In the genomic region with DNA sequence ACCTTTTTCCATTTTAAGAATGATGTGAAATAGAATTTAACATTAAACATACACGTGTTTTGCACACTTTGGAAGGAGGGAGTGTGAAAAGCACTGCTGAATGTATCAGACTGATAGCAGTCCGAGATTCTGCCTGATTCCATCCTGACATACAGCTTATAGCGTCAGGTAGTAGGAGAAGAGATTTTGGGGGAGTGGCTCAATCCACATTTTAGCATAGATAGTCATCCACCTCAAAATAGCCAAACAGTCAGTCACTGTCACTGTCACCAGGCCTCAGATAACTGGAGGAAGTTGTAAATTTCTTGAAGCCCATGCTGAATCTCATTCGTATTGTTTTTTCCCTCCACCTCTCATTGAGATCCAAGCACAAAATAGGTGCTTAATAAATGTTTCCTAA, we compare ENCODE assay signal across 2 cellular contexts.
TF ChIP-seq lines count a peak whose summit lies in the region.

No MANE protein-coding gene starts in this region.

TF ChIP-seq in H1, 55 proteins besides CTCF, POLR2A, EP300 and RAD21:
- TF ChIP-seq BCL11A (IDR thresholded peaks at IDR 0.05; ENCODE audit: low read depth in 2 of 2, low read length in 2 of 2) (no peak), SIN3A (conservative IDR thresholded peaks at IDR 0.05 in 1 of 2, IDR thresholded peaks at IDR 0.05 in 1 of 2; ENCODE audit: low read depth in 1 of 2, low read length in 2 of 2) (no peak), KDM4A (IDR thresholded peaks at IDR 0.05; ENCODE audit: low read depth, low read length, severe bottlenecking) (no peak), TCF12 (IDR thresholded peaks at IDR 0.05; ENCODE audit: low read depth, low read length) (no peak), MAFK (IDR thresholded peaks at IDR 0.05; ENCODE audit: low read depth, low read length) (no peak), POU5F1 (IDR thresholded peaks at IDR 0.05; ENCODE audit: low read depth, low read length) (no peak), CREB1 (IDR thresholded peaks at IDR 0.05) (no peak), NANOG (IDR thresholded peaks at IDR 0.05; ENCODE audit: insufficient read depth, low read depth, low read length, poor library complexity, severe bottlenecking) (no peak), RNF2 (IDR thresholded peaks at IDR 0.05; ENCODE audit: borderline replicate concordance, low read depth, low read length, missing control alignments, poor library complexity, severe bottlenecking) (no peak), GTF2F1 (IDR thresholded peaks at IDR 0.05; ENCODE audit: borderline replicate concordance, low read depth, low read length) (no peak), RXRA (IDR thresholded peaks at IDR 0.05; ENCODE audit: insufficient read depth, low read depth, low read length) (no peak), SAP30 (IDR thresholded peaks at IDR 0.05; ENCODE audit: insufficient read depth, insufficient replicate concordance, low read length) (no peak), ASH2L (IDR thresholded peaks at IDR 0.05; ENCODE audit: low read length) (no peak), SIX5 (IDR thresholded peaks at IDR 0.05; ENCODE audit: low read depth, low read length) (no peak), EZH2 (IDR thresholded peaks at IDR 0.05; ENCODE audit: low read depth, low read length, severe bottlenecking) (no peak)
- TF ChIP-seq, protein P1, sequence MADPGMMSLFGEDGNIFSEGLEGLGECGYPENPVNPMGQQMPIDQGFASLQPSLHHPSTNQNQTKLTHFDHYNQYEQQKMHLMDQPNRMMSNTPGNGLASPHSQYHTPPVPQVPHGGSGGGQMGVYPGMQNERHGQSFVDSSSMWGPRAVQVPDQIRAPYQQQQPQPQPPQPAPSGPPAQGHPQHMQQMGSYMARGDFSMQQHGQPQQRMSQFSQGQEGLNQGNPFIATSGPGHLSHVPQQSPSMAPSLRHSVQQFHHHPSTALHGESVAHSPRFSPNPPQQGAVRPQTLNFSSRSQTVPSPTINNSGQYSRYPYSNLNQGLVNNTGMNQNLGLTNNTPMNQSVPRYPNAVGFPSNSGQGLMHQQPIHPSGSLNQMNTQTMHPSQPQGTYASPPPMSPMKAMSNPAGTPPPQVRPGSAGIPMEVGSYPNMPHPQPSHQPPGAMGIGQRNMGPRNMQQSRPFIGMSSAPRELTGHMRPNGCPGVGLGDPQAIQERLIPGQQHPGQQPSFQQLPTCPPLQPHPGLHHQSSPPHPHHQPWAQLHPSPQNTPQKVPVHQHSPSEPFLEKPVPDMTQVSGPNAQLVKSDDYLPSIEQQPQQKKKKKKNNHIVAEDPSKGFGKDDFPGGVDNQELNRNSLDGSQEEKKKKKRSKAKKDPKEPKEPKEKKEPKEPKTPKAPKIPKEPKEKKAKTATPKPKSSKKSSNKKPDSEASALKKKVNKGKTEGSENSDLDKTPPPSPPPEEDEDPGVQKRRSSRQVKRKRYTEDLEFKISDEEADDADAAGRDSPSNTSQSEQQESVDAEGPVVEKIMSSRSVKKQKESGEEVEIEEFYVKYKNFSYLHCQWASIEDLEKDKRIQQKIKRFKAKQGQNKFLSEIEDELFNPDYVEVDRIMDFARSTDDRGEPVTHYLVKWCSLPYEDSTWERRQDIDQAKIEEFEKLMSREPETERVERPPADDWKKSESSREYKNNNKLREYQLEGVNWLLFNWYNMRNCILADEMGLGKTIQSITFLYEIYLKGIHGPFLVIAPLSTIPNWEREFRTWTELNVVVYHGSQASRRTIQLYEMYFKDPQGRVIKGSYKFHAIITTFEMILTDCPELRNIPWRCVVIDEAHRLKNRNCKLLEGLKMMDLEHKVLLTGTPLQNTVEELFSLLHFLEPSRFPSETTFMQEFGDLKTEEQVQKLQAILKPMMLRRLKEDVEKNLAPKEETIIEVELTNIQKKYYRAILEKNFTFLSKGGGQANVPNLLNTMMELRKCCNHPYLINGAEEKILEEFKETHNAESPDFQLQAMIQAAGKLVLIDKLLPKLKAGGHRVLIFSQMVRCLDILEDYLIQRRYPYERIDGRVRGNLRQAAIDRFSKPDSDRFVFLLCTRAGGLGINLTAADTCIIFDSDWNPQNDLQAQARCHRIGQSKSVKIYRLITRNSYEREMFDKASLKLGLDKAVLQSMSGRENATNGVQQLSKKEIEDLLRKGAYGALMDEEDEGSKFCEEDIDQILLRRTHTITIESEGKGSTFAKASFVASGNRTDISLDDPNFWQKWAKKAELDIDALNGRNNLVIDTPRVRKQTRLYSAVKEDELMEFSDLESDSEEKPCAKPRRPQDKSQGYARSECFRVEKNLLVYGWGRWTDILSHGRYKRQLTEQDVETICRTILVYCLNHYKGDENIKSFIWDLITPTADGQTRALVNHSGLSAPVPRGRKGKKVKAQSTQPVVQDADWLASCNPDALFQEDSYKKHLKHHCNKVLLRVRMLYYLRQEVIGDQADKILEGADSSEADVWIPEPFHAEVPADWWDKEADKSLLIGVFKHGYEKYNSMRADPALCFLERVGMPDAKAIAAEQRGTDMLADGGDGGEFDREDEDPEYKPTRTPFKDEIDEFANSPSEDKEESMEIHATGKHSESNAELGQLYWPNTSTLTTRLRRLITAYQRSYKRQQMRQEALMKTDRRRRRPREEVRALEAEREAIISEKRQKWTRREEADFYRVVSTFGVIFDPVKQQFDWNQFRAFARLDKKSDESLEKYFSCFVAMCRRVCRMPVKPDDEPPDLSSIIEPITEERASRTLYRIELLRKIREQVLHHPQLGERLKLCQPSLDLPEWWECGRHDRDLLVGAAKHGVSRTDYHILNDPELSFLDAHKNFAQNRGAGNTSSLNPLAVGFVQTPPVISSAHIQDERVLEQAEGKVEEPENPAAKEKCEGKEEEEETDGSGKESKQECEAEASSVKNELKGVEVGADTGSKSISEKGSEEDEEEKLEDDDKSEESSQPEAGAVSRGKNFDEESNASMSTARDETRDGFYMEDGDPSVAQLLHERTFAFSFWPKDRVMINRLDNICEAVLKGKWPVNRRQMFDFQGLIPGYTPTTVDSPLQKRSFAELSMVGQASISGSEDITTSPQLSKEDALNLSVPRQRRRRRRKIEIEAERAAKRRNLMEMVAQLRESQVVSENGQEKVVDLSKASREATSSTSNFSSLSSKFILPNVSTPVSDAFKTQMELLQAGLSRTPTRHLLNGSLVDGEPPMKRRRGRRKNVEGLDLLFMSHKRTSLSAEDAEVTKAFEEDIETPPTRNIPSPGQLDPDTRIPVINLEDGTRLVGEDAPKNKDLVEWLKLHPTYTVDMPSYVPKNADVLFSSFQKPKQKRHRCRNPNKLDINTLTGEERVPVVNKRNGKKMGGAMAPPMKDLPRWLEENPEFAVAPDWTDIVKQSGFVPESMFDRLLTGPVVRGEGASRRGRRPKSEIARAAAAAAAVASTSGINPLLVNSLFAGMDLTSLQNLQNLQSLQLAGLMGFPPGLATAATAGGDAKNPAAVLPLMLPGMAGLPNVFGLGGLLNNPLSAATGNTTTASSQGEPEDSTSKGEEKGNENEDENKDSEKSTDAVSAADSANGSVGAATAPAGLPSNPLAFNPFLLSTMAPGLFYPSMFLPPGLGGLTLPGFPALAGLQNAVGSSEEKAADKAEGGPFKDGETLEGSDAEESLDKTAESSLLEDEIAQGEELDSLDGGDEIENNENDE (IDR thresholded peaks at IDR 0.05; ENCODE audit: insufficient replicate concordance, low read length): no peak

TF ChIP-seq in WTC11, 78 proteins besides CTCF, POLR2A, EP300 and RAD21:
- TF ChIP-seq IRF2 (CRISPR knock-in tag; IDR thresholded peaks at IDR 0.05; ENCODE audit: borderline replicate concordance, low read depth): no peak
- no peak for TF ChIP-seq ETV6 (CRISPR knock-in tag; IDR thresholded peaks at IDR 0.05)
- no peak for TF ChIP-seq ESRRA (CRISPR knock-in tag; IDR thresholded peaks at IDR 0.05; ENCODE audit: borderline replicate concordance)
- TF ChIP-seq ZNF317 (CRISPR knock-in tag; IDR thresholded peaks at IDR 0.05; ENCODE audit: borderline replicate concordance, low read depth): no peak
- no peak for TF ChIP-seq ZNF121 (CRISPR knock-in tag; IDR thresholded peaks at IDR 0.05)
- TF ChIP-seq, protein P2, sequence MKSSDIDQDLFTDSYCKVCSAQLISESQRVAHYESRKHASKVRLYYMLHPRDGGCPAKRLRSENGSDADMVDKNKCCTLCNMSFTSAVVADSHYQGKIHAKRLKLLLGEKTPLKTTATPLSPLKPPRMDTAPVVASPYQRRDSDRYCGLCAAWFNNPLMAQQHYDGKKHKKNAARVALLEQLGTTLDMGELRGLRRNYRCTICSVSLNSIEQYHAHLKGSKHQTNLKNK (CRISPR knock-in tag; IDR thresholded peaks at IDR 0.05): no peak
- no peak for TF ChIP-seq ZNF416 (CRISPR knock-in tag; IDR thresholded peaks at IDR 0.05)
- TF ChIP-seq HMGA2 (CRISPR knock-in tag; IDR thresholded peaks at IDR 0.05): no peak
- TF ChIP-seq, protein P3, sequence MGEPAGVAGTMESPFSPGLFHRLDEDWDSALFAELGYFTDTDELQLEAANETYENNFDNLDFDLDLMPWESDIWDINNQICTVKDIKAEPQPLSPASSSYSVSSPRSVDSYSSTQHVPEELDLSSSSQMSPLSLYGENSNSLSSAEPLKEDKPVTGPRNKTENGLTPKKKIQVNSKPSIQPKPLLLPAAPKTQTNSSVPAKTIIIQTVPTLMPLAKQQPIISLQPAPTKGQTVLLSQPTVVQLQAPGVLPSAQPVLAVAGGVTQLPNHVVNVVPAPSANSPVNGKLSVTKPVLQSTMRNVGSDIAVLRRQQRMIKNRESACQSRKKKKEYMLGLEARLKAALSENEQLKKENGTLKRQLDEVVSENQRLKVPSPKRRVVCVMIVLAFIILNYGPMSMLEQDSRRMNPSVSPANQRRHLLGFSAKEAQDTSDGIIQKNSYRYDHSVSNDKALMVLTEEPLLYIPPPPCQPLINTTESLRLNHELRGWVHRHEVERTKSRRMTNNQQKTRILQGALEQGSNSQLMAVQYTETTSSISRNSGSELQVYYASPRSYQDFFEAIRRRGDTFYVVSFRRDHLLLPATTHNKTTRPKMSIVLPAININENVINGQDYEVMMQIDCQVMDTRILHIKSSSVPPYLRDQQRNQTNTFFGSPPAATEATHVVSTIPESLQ (CRISPR knock-in tag; IDR thresholded peaks at IDR 0.05): no peak
- TF ChIP-seq, protein P4, sequence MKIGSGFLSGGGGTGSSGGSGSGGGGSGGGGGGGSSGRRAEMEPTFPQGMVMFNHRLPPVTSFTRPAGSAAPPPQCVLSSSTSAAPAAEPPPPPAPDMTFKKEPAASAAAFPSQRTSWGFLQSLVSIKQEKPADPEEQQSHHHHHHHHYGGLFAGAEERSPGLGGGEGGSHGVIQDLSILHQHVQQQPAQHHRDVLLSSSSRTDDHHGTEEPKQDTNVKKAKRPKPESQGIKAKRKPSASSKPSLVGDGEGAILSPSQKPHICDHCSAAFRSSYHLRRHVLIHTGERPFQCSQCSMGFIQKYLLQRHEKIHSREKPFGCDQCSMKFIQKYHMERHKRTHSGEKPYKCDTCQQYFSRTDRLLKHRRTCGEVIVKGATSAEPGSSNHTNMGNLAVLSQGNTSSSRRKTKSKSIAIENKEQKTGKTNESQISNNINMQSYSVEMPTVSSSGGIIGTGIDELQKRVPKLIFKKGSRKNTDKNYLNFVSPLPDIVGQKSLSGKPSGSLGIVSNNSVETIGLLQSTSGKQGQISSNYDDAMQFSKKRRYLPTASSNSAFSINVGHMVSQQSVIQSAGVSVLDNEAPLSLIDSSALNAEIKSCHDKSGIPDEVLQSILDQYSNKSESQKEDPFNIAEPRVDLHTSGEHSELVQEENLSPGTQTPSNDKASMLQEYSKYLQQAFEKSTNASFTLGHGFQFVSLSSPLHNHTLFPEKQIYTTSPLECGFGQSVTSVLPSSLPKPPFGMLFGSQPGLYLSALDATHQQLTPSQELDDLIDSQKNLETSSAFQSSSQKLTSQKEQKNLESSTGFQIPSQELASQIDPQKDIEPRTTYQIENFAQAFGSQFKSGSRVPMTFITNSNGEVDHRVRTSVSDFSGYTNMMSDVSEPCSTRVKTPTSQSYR (CRISPR knock-in tag; IDR thresholded peaks at IDR 0.05): no peak
- no peak for TF ChIP-seq JAZF1 (CRISPR knock-in tag; IDR thresholded peaks at IDR 0.05)
- TF ChIP-seq, protein P5, sequence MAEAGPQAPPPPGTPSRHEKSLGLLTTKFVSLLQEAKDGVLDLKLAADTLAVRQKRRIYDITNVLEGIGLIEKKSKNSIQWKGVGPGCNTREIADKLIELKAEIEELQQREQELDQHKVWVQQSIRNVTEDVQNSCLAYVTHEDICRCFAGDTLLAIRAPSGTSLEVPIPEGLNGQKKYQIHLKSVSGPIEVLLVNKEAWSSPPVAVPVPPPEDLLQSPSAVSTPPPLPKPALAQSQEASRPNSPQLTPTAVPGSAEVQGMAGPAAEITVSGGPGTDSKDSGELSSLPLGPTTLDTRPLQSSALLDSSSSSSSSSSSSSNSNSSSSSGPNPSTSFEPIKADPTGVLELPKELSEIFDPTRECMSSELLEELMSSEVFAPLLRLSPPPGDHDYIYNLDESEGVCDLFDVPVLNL (CRISPR knock-in tag; IDR thresholded peaks at IDR 0.05; ENCODE audit: borderline replicate concordance, low read depth): no peak
- no peak for TF ChIP-seq GRHL2 (CRISPR knock-in tag; IDR thresholded peaks at IDR 0.05; ENCODE audit: insufficient replicate concordance, severe bottlenecking)
- TF ChIP-seq, protein P6, sequence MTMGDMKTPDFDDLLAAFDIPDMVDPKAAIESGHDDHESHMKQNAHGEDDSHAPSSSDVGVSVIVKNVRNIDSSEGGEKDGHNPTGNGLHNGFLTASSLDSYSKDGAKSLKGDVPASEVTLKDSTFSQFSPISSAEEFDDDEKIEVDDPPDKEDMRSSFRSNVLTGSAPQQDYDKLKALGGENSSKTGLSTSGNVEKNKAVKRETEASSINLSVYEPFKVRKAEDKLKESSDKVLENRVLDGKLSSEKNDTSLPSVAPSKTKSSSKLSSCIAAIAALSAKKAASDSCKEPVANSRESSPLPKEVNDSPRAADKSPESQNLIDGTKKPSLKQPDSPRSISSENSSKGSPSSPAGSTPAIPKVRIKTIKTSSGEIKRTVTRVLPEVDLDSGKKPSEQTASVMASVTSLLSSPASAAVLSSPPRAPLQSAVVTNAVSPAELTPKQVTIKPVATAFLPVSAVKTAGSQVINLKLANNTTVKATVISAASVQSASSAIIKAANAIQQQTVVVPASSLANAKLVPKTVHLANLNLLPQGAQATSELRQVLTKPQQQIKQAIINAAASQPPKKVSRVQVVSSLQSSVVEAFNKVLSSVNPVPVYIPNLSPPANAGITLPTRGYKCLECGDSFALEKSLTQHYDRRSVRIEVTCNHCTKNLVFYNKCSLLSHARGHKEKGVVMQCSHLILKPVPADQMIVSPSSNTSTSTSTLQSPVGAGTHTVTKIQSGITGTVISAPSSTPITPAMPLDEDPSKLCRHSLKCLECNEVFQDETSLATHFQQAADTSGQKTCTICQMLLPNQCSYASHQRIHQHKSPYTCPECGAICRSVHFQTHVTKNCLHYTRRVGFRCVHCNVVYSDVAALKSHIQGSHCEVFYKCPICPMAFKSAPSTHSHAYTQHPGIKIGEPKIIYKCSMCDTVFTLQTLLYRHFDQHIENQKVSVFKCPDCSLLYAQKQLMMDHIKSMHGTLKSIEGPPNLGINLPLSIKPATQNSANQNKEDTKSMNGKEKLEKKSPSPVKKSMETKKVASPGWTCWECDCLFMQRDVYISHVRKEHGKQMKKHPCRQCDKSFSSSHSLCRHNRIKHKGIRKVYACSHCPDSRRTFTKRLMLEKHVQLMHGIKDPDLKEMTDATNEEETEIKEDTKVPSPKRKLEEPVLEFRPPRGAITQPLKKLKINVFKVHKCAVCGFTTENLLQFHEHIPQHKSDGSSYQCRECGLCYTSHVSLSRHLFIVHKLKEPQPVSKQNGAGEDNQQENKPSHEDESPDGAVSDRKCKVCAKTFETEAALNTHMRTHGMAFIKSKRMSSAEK (CRISPR knock-in tag; IDR thresholded peaks at IDR 0.05; ENCODE audit: borderline replicate concordance): no peak
